Comparison of ENCODE assay signal across 28 cellular contexts in genomic region chr6:14722001-14722567, GRCh38.
DNase-seq lines count a peak whose midpoint lies in the region; ATAC-seq and TF ChIP-seq lines count a peak whose summit lies in the region.
"Had no signal": no experiment of that assay in that cellular context is flagged by ENCODE, and none has a peak within 500 bp of the region (broad histone marks: within the 10 kb centered on the region; RNA-seq: fewer than 3 reads in every experiment).

No MANE protein-coding gene starts in this region.

- H3K79me2 ChIP-seq in GM23338 (replicated peaks; ENCODE audit: insufficient read depth): no peaks in the 10 kb centered on the region
- H3K79me2 ChIP-seq: parathyroid adenoma had no signal

- peaks cover 2 to 9% of the 10 kb centered on the region in 2 donors for H3K36me3 Mint-ChIP-seq in activated T-cell treated with anti-CD3 and anti-CD28 coated beads, Interleukin-2, amount 50 U/mL, for 72 hours (ENCODE audit: insufficient read depth in 2 of 2)
- no peaks in the 10 kb centered on the region for H3K36me3 Mint-ChIP-seq in GM23338 (ENCODE audit: low read depth)
- no peaks in the 10 kb centered on the region for H3K36me3 Mint-ChIP-seq in dendritic cell treated with granulocyte-macrophage colony-stimulating factor and Interleukin-4, amounts not matched to agents 40 ng/mL and 50 ng/mL, for 4 days (ENCODE audit: low read depth)
- H3K36me3 Mint-ChIP-seq in stimulated activated naive B cell treated with anti-CD40 and anti-IgM and Interleukin-4, amounts not matched to agents 10 μg/mL and 1 μg/mL and 100 μg/mL, for 72 hours: peaks cover 3 to 15% of the 10 kb centered on the region in 2 donors

- no peak overlapping the region for H2AFZ ChIP-seq in GM23338
- H2AFZ ChIP-seq: parathyroid adenoma had no signal

- no peak for ATAC-seq in activated T-cell treated with anti-CD3 and anti-CD28 coated beads, Interleukin-2, amount 50 U/mL, for 72 hours (replicated peaks in 1 of 2)
- ATAC-seq in GM23338: no peak
- ATAC-seq in stimulated activated naive B cell treated with anti-CD40 and anti-IgM and Interleukin-4, amounts not matched to agents 10 μg/mL and 1 μg/mL and 100 μg/mL, for 72 hours (replicated peaks): no peak
- ATAC-seq: HCT116, PC-3 had no signal

- no peaks in the 10 kb centered on the region for H3K36me3 ChIP-seq in GM23338 (ENCODE audit: insufficient read depth)
- H3K36me3 ChIP-seq: tibial artery had no signal

- H3K27me3 ChIP-seq in GM23338 (ENCODE audit: insufficient read depth): no peaks in the 10 kb centered on the region
- H3K27me3 ChIP-seq: tibial artery had no signal

- no peak overlapping the region for H3K4me3 ChIP-seq in GM23338
- H3K4me3 ChIP-seq: lung, mucosa of descending colon, SK-N-MC, tibial artery had no signal

- no peaks in the 10 kb centered on the region for H4K20me1 ChIP-seq in GM23338 (replicated peaks; ENCODE audit: insufficient read depth)

- H3F3A ChIP-seq in GM23338 (replicated peaks; ENCODE audit: low read depth): no peaks in the 10 kb centered on the region

- H3K4me1 Mint-ChIP-seq in activated T-cell treated with anti-CD3 and anti-CD28 coated beads, Interleukin-2, amount 50 U/mL, for 72 hours (ENCODE audit: low read depth): peaks cover 80% of the 10 kb centered on the region
- H3K4me1 Mint-ChIP-seq in GM23338: peaks cover 11% of the 10 kb centered on the region
- H3K4me1 Mint-ChIP-seq in dendritic cell treated with granulocyte-macrophage colony-stimulating factor and Interleukin-4, amounts not matched to agents 40 ng/mL and 50 ng/mL, for 4 days (ENCODE audit: low read depth): peaks cover 52% of the 10 kb centered on the region
- H3K4me1 Mint-ChIP-seq in stimulated activated naive B cell treated with anti-CD40 and anti-IgM and Interleukin-4, amounts not matched to agents 10 μg/mL and 1 μg/mL and 100 μg/mL, for 72 hours: peaks cover 39 to 71% of the 10 kb centered on the region in 2 donors

- H3K9me3 Mint-ChIP-seq in activated T-cell treated with anti-CD3 and anti-CD28 coated beads, Interleukin-2, amount 50 U/mL, for 72 hours: peaks cover 0 to 3% of the 10 kb centered on the region in 2 donors
- no peaks in the 10 kb centered on the region for H3K9me3 Mint-ChIP-seq in GM23338
- no peaks in the 10 kb centered on the region for H3K9me3 Mint-ChIP-seq in dendritic cell treated with granulocyte-macrophage colony-stimulating factor and Interleukin-4, amounts not matched to agents 40 ng/mL and 50 ng/mL, for 4 days
- peaks cover 6 to 7% of the 10 kb centered on the region in 2 donors for H3K9me3 Mint-ChIP-seq in stimulated activated naive B cell treated with anti-CD40 and anti-IgM and Interleukin-4, amounts not matched to agents 10 μg/mL and 1 μg/mL and 100 μg/mL, for 72 hours
- H3K9me3 Mint-ChIP-seq: immature natural killer cell, neural crest cell had no signal

- H3K4me3 Mint-ChIP-seq in activated T-cell treated with anti-CD3 and anti-CD28 coated beads, Interleukin-2, amount 50 U/mL, for 72 hours: no peak overlapping the region
- H3K4me3 Mint-ChIP-seq in GM23338: no peak overlapping the region
- H3K4me3 Mint-ChIP-seq in dendritic cell treated with granulocyte-macrophage colony-stimulating factor and Interleukin-4, amounts not matched to agents 40 ng/mL and 50 ng/mL, for 4 days: no peak overlapping the region
- no peak overlapping the region for H3K4me3 Mint-ChIP-seq in stimulated activated naive B cell treated with anti-CD40 and anti-IgM and Interleukin-4, amounts not matched to agents 10 μg/mL and 1 μg/mL and 100 μg/mL, for 72 hours
- H3K4me3 Mint-ChIP-seq: activated naive CD8-positive, alpha-beta T cell treated with anti-CD3 and anti-CD28 coated beads for 36 hours; neural crest cell; T-helper 1 cell treated with Interleukin-12 subunit alpha and Interleukin-12 subunit beta and Interleukin-4 antibody, amounts not matched to agents 30 μg/mL and 1 μg/mL, for 36 hours had no signal

- H3K27ac ChIP-seq in GM23338 (ENCODE audit: low read depth): peak overlapping the region; percentile 5; the same call in 1 of the 2 replicates
- H3K27ac ChIP-seq: parathyroid adenoma, SK-N-MC, tibial artery had no signal

- H3K4me1 ChIP-seq in GM23338 (ENCODE audit: insufficient read depth): no peaks in the 10 kb centered on the region; the same call in 1 of the 2 replicates
- H3K4me1 ChIP-seq: tibial artery had no signal

- intact Hi-C loops in dendritic cell treated with granulocyte-macrophage colony-stimulating factor and Interleukin-4, amounts not matched to agents 40 ng/mL and 50 ng/mL, for 4 days (cut with micrococcal nuclease): loop anchor here (10.0 kb wide), 1 partner anchor 193 kb away; no protein-coding TSS in a partner anchor

- H3K4me2 ChIP-seq in GM23338: no peak overlapping the region

- no peaks in the 10 kb centered on the region for H3K27me3 Mint-ChIP-seq in activated T-cell treated with anti-CD3 and anti-CD28 coated beads, Interleukin-2, amount 50 U/mL, for 72 hours (ENCODE audit: low read depth)
- H3K27me3 Mint-ChIP-seq in GM23338 (ENCODE audit: insufficient read depth, low read depth, poor library complexity): peaks cover 2% of the 10 kb centered on the region
- H3K27me3 Mint-ChIP-seq in dendritic cell treated with granulocyte-macrophage colony-stimulating factor and Interleukin-4, amounts not matched to agents 40 ng/mL and 50 ng/mL, for 4 days: no peaks in the 10 kb centered on the region
- no peaks in the 10 kb centered on the region for H3K27me3 Mint-ChIP-seq in stimulated activated naive B cell treated with anti-CD40 and anti-IgM and Interleukin-4, amounts not matched to agents 10 μg/mL and 1 μg/mL and 100 μg/mL, for 72 hours
- H3K27me3 Mint-ChIP-seq: activated naive CD8-positive, alpha-beta T cell treated with anti-CD3 and anti-CD28 coated beads for 36 hours had no signal

- TF ChIP-seq CTCF in GM23338 (conservative IDR thresholded peaks at IDR 0.05; ENCODE audit: low read depth in 2 of 2): no peak

- H3K27ac Mint-ChIP-seq in activated T-cell treated with anti-CD3 and anti-CD28 coated beads, Interleukin-2, amount 50 U/mL, for 72 hours: peak overlapping the region; percentile 72
- H3K27ac Mint-ChIP-seq in GM23338: no peak overlapping the region
- H3K27ac Mint-ChIP-seq in dendritic cell treated with granulocyte-macrophage colony-stimulating factor and Interleukin-4, amounts not matched to agents 40 ng/mL and 50 ng/mL, for 4 days: peak overlapping the region; percentile 40
- peak overlapping the region; percentile 79 for H3K27ac Mint-ChIP-seq in stimulated activated naive B cell treated with anti-CD40 and anti-IgM and Interleukin-4, amounts not matched to agents 10 μg/mL and 1 μg/mL and 100 μg/mL, for 72 hours
- H3K27ac Mint-ChIP-seq: activated naive CD8-positive, alpha-beta T cell treated with anti-CD3 and anti-CD28 coated beads for 36 hours had no signal

- DNase-seq in activated T-cell treated with anti-CD3 and anti-CD28 coated beads, Interleukin-2, amount 50 U/mL, for 72 hours: no peak
- DNase-seq in activated T-cell treated with anti-CD3 and anti-CD28 coated beads for 4 hours: no peak
- DNase-seq in GM23338 (ENCODE audit: low spot score): no peak
- no peak for DNase-seq in stimulated activated naive B cell treated with anti-CD40 and anti-IgM and Interleukin-4, amounts not matched to agents 10 μg/mL and 1 μg/mL and 100 μg/mL, for 72 hours
- no peak for DNase-seq in iPS-NIHi7 (ENCODE audit: extremely low spot score)
- DNase-seq in NCI-H2196 treated with DMSO at 0.1 percent for 48 hours (lab: John Stamatoyannopoulos, UW; ENCODE audit: unreplicated experiment): no peak
- no peak for DNase-seq in NCI-H2029 (lab: John Stamatoyannopoulos, UW)
- DNase-seq: ACHN; activated CD4-positive, alpha-beta T cell treated with anti-CD3 and anti-CD28 coated beads, Interleukin-2, amount 50 U/mL, for 48 hours; activated effector memory CD4-positive, alpha-beta T cell treated with anti-CD3 and anti-CD28 coated beads, Interleukin-2, amount 50 U/mL, for 16 hours; activated naive CD8-positive, alpha-beta T cell treated with anti-CD3 and anti-CD28 coated beads for 36 hours; aorta; hippocampal formation; left cardiac atrium; NCI-H1694; NCI-H510A treated with DMSO at 0.1 percent for 48 hours; PC-3; stimulated activated CD4-positive, alpha-beta T cell treated with anti-CD3 and anti-CD28 coated beads, Interleukin-2, amount 100 ng/mL, for 24 hours; tibial artery had no signal

- peaks cover 4% of the 10 kb centered on the region; the same call in 1 of the 2 replicates for H3K9me2 ChIP-seq in GM23338 (ENCODE audit: insufficient read depth)

TF ChIP-seq in GM23338, 12 proteins besides CTCF, POLR2A, EP300 and RAD21 (continues in another document):
- no peak for TF ChIP-seq EZH2 (IDR thresholded peaks at IDR 0.05; ENCODE audit: low read depth, unreplicated experiment)
- no peak for TF ChIP-seq ZNF114 (CRISPR knock-in tag; IDR thresholded peaks at IDR 0.05)
- TF ChIP-seq ZNF331 (CRISPR knock-in tag; IDR thresholded peaks at IDR 0.05; ENCODE audit: low read depth): no peak
- TF ChIP-seq CREB1 (CRISPR knock-in tag; IDR thresholded peaks at IDR 0.05; ENCODE audit: low read depth): no peak
- TF ChIP-seq STAT1 (IDR thresholded peaks at IDR 0.05; ENCODE audit: unreplicated experiment): no peak
- no peak for TF ChIP-seq NANOG (IDR thresholded peaks at IDR 0.05; ENCODE audit: borderline replicate concordance)
- TF ChIP-seq REST (IDR thresholded peaks at IDR 0.05; ENCODE audit: unreplicated experiment): no peak
- TF ChIP-seq EZH2phosphoT487 (IDR thresholded peaks at IDR 0.05; ENCODE audit: unreplicated experiment): no peak
